In genomic region chr12:64222011-64222765, GRCh38 we compare ENCODE assay signal across 8 cellular contexts. TPM values are rescaled to one million over a fixed set of nuclear protein-coding genes. Genes with fewer than 3 reads are reported as not detected.
A peak's percentile ranks its signal among the peaks of the same experiment; 100 is the strongest.
DNase-seq lines count a peak whose midpoint lies in the region; ATAC-seq and TF ChIP-seq lines count a peak whose summit lies in the region.

TSS of gene KICS2 (minus strand) at chr12:64222296. CDS start at chr12:64222237, 59 bp downstream.

- H3K4me3 Mint-ChIP-seq in glutamatergic neuron (ENCODE audit: unreplicated experiment) = peak within 1 kb of the TSS; percentile 88

- WGBS in SK-N-SH (ENCODE audit: low lambda C conversion rate) = 1% methylated on average over 15 of the region's 56 CpGs

- H3K4me2 ChIP-seq in SK-N-SH (peak within 1 kb of the TSS; percentile 68), osteoblast (ENCODE audit: insufficient read depth, low read length) (peak within 1 kb of the TSS; percentile 74)

- peak within 1 kb of the TSS; percentile 80 for H3K9ac ChIP-seq in SK-N-SH

- no peaks in the 10 kb centered on the region for H3F3A ChIP-seq in SK-N-SH (replicated peaks; ENCODE audit: insufficient read depth)

- DNase-seq in GM10266 (ENCODE audit: extremely low spot score) (peak; percentile 85), NCI-H1092 (lab: John Stamatoyannopoulos, UW) (peak; percentile 83), SK-N-SH (peak; percentile 93), glutamatergic neuron (peak; percentile 87), osteoblast (ENCODE audit: insufficient read length, low spot score, missing footprints) (peak; percentile 92), thoracic aorta (ENCODE audit: low spot score) (peak; percentile 76)
- DNase-seq in activated naive CD4-positive, alpha-beta T cell treated with anti-CD3 and anti-CD28 coated beads, Interleukin-2, amount 50 U/mL, for 72 hours (ENCODE audit: low spot score in 2 of 2) = peak; percentile 87 to 93

- H3K36me3 ChIP-seq in SK-N-SH (replicated peaks in 1 of 2; ENCODE audit: control insufficient read depth in 1 of 2, insufficient read depth in 2 of 2, low read length in 1 of 2) (no peaks in the 10 kb centered on the region), osteoblast (ENCODE audit: insufficient read depth, low read length) (no peaks in the 10 kb centered on the region), thoracic aorta (no peaks in the 10 kb centered on the region)

- H3K4me1 Mint-ChIP-seq in glutamatergic neuron (ENCODE audit: low read depth, unreplicated experiment) = peaks cover 2% of the 10 kb centered on the region

- CTCF ChIA-PET in SK-N-SH (lab: Yijun Ruan, JAX) = interaction anchor here (0.8 to 2.6 kb wide), 4 partner anchors 34 to 378 kb away, joined by 3 to 15 read pairs (median 4); partner anchors contain the start of gene SRGAP1

- H3K9me3 ChIP-seq in SK-N-SH (no peaks in the 10 kb centered on the region), osteoblast (ENCODE audit: low read depth, low read length) (no peaks in the 10 kb centered on the region), thoracic aorta (no peaks in the 10 kb centered on the region)

- peak within 1 kb of the TSS; percentile 82 to 85 for H3K27ac ChIP-seq in SK-N-SH (ENCODE audit: low read depth in 2 of 2, low read length in 1 of 2)
- peak within 1 kb of the TSS; percentile 97 for H3K27ac ChIP-seq in osteoblast (ENCODE audit: low read depth, low read length)
- H3K27ac ChIP-seq in thoracic aorta = peak within 1 kb of the TSS; percentile 85 to 90

- no peaks in the 10 kb centered on the region for H3K9me2 ChIP-seq in SK-N-SH

- no peak for TF ChIP-seq EP300 in SK-N-SH (IDR thresholded peaks at IDR 0.05; ENCODE audit: borderline replicate concordance in 1 of 2, low read depth in 1 of 2, low read length in 1 of 2)

- no peak for TF ChIP-seq RAD21 in SK-N-SH (IDR thresholded peaks at IDR 0.05; ENCODE audit: low read length)

- POLR2A ChIA-PET in SK-N-SH (lab: Yijun Ruan, JAX) = interaction anchor here (1.3 kb wide), 1 partner anchor 378 kb away, joined by 12 read pairs; the partner anchor contains the start of gene SRGAP1

- H2AFZ ChIP-seq in SK-N-SH (ENCODE audit: low read depth) (peak within 1 kb of the TSS; percentile 98), osteoblast (ENCODE audit: low read length) (peak within 1 kb of the TSS; percentile 99)

- H3K27me3 ChIP-seq in SK-N-SH (ENCODE audit: insufficient read depth) = no peaks in the 10 kb centered on the region
- no peaks in the 10 kb centered on the region for H3K27me3 ChIP-seq in osteoblast (ENCODE audit: insufficient read depth, low read length)
- H3K27me3 ChIP-seq in thoracic aorta (replicated peaks; ENCODE audit: insufficient read depth) = no peaks in the 10 kb centered on the region

- H4K20me1 ChIP-seq in SK-N-SH (ENCODE audit: insufficient read depth) (no peaks in the 10 kb centered on the region), osteoblast (ENCODE audit: insufficient read depth, low read length) (no peaks in the 10 kb centered on the region)

- peak; percentile 96 for ATAC-seq in HG02610 (IDR thresholded peaks at IDR 0.05; ENCODE audit: unreplicated experiment)
- ATAC-seq in activated naive CD4-positive, alpha-beta T cell treated with anti-CD3 and anti-CD28 coated beads, Interleukin-2, amount 50 U/mL, for 72 hours = peak; percentile 97
- peak; percentile 97 for ATAC-seq in thoracic aorta (ENCODE audit: insufficient number of reproducible peaks, low FRiP score, low read depth)

- H3K79me2 ChIP-seq in SK-N-SH (ENCODE audit: insufficient read depth) (peaks cover 9% of the 10 kb centered on the region), osteoblast (ENCODE audit: insufficient read depth, low read length) (no peaks in the 10 kb centered on the region)

- H3K9me3 Mint-ChIP-seq in activated naive CD4-positive, alpha-beta T cell treated with anti-CD3 and anti-CD28 coated beads, Interleukin-2, amount 50 U/mL, for 72 hours = no peaks in the 10 kb centered on the region
- H3K9me3 Mint-ChIP-seq in glutamatergic neuron (ENCODE audit: unreplicated experiment) = peaks cover 7% of the 10 kb centered on the region

- peaks cover 5% of the 10 kb centered on the region for H3K27me3 Mint-ChIP-seq in glutamatergic neuron (ENCODE audit: unreplicated experiment)

- H3K4me1 ChIP-seq in SK-N-SH (ENCODE audit: control insufficient read depth in 1 of 2, insufficient read depth in 2 of 2, low read depth in 1 of 2, low read length in 1 of 2) = peaks cover 8 to 12% of the 10 kb centered on the region in 2 experiments; a peak in 3 of 4 replicates
- peaks cover 9% of the 10 kb centered on the region for H3K4me1 ChIP-seq in osteoblast (ENCODE audit: insufficient read depth, low read length)
- peaks cover 4 to 6% of the 10 kb centered on the region in 2 donors for H3K4me1 ChIP-seq in thoracic aorta (ENCODE audit: control insufficient read depth in 1 of 2, low read depth in 2 of 2)

- peak within 1 kb of the TSS; percentile 89 to 96 for H3K27ac Mint-ChIP-seq in activated naive CD4-positive, alpha-beta T cell treated with anti-CD3 and anti-CD28 coated beads, Interleukin-2, amount 50 U/mL, for 72 hours
- peak within 1 kb of the TSS; percentile 59 for H3K27ac Mint-ChIP-seq in glutamatergic neuron (ENCODE audit: unreplicated experiment)

- H3K4me3 ChIP-seq in SK-N-SH (ENCODE audit: low read depth in 2 of 2, low read length in 1 of 2) (peak within 1 kb of the TSS; percentile 76 to 98), osteoblast (ENCODE audit: insufficient read depth, low read length) (peak within 1 kb of the TSS; percentile 90), thoracic aorta (peak within 1 kb of the TSS; percentile 87)

- peaks cover 5 to 12% of the 10 kb centered on the region in 2 donors for H3K36me3 Mint-ChIP-seq in activated naive CD4-positive, alpha-beta T cell treated with anti-CD3 and anti-CD28 coated beads, Interleukin-2, amount 50 U/mL, for 72 hours
- H3K36me3 Mint-ChIP-seq in glutamatergic neuron (ENCODE audit: unreplicated experiment) = no peaks in the 10 kb centered on the region

- TF ChIP-seq CTCF in GM10266 (IDR thresholded peaks at IDR 0.05; ENCODE audit: control insufficient read depth, insufficient read depth, low read depth, missing control alignments) (no peak), SK-N-SH (IDR thresholded peaks at IDR 0.05) (no peak), glutamatergic neuron (IDR thresholded peaks at IDR 0.05; ENCODE audit: partially characterized antibody, unreplicated experiment) (no peak), osteoblast (IDR thresholded peaks at IDR 0.05; ENCODE audit: extremely low read depth, low read depth, low read length) (no peak), thoracic aorta (IDR thresholded peaks at IDR 0.05) (no peak)

TF ChIP-seq in SK-N-SH, 30 proteins besides CTCF, POLR2A, EP300 and RAD21 (continues in another document):
- TF ChIP-seq YY1 (IDR thresholded peaks at IDR 0.05; ENCODE audit: low read depth) (0 out of 2 replicates have a peak, but pooled peaks have one; percentile 46), ELF1 (IDR thresholded peaks at IDR 0.05) (peak; percentile 99), POLR2AphosphoS5 (IDR thresholded peaks at IDR 0.05; ENCODE audit: low read depth, low read length) (peak; percentile 63; the same call in 1 of the 2 replicates), TEAD4 (IDR thresholded peaks at IDR 0.05; ENCODE audit: borderline replicate concordance, insufficient read depth) (no peak), TAF1 (IDR thresholded peaks at IDR 0.05; ENCODE audit: borderline replicate concordance, low read depth, low read length) (peak; percentile 65; the same call in 1 of the 2 replicates), FOXM1 (IDR thresholded peaks at IDR 0.05; ENCODE audit: low read depth) (no peak), RCOR1 (IDR thresholded peaks at IDR 0.05; ENCODE audit: low read length) (no peak; the same call in 1 of the 2 replicates), GATA2 (CRISPR knock-in tag; IDR thresholded peaks at IDR 0.05) (no peak), FOXJ3 (CRISPR knock-in tag; IDR thresholded peaks at IDR 0.05) (no peak), MXI1 (IDR thresholded peaks at IDR 0.05; ENCODE audit: low read depth, low read length) (peak; percentile 100), SIN3A (IDR thresholded peaks at IDR 0.05; ENCODE audit: borderline replicate concordance, low read depth, low read length) (peak; percentile 96), NRF1 (IDR thresholded peaks at IDR 0.05; ENCODE audit: low read depth, low read length) (peak; percentile 67)
- TF ChIP-seq, protein P1, sequence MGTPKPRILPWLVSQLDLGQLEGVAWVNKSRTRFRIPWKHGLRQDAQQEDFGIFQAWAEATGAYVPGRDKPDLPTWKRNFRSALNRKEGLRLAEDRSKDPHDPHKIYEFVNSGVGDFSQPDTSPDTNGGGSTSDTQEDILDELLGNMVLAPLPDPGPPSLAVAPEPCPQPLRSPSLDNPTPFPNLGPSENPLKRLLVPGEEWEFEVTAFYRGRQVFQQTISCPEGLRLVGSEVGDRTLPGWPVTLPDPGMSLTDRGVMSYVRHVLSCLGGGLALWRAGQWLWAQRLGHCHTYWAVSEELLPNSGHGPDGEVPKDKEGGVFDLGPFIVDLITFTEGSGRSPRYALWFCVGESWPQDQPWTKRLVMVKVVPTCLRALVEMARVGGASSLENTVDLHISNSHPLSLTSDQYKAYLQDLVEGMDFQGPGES (IDR thresholded peaks at IDR 0.05; ENCODE audit: low read depth, low read length) = no peak
- TF ChIP-seq, protein P2, sequence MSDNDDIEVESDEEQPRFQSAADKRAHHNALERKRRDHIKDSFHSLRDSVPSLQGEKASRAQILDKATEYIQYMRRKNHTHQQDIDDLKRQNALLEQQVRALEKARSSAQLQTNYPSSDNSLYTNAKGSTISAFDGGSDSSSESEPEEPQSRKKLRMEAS (IDR thresholded peaks at IDR 0.05; ENCODE audit: low read depth) = peak; percentile 100
- TF ChIP-seq, protein P3, sequence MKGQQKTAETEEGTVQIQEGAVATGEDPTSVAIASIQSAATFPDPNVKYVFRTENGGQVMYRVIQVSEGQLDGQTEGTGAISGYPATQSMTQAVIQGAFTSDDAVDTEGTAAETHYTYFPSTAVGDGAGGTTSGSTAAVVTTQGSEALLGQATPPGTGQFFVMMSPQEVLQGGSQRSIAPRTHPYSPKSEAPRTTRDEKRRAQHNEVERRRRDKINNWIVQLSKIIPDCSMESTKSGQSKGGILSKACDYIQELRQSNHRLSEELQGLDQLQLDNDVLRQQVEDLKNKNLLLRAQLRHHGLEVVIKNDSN (IDR thresholded peaks at IDR 0.05; ENCODE audit: borderline replicate concordance, low read depth) = peak; percentile 86

RNA-seq across cellular contexts. Expression of gene KICS2, which starts in this region (rescaled TPM):
- polyA plus RNA-seq in SK-N-SH (2012; rRNA removed) = 3.7 and 4.1 TPM in 2 replicates
- polyA plus RNA-seq in SK-N-SH (2012; cell fraction: cytosol; rRNA removed) = 3.8 TPM in 2 replicates
- polyA plus RNA-seq in SK-N-SH (2012; cell fraction: nucleus; rRNA removed) = 8.5 and 9.4 TPM in 2 replicates
- total RNA-seq in activated naive CD4-positive, alpha-beta T cell treated with anti-CD3 and anti-CD28 coated beads, Interleukin-2, amount 50 U/mL, for 72 hours = 10 to 100 TPM; 12.9 to 13.5 TPM
- total RNA-seq in glutamatergic neuron (ENCODE audit: unreplicated experiment) (3.4 TPM), osteoblast (5.4 and 6.8 TPM in 2 replicates), thoracic aorta (1 to 10 TPM; 3.1 to 5.7 TPM)

Comparison
In these comparisons a context has a peak if more than half of its experiments do, and no peak if none do; other contexts are left out.
1. Peak in every context shown above with its lines: DNase-seq, ATAC-seq, H3K4me3 ChIP-seq and H3K27ac ChIP-seq.